23 cellular contexts compared by ENCODE assay signal in the genomic region with DNA sequence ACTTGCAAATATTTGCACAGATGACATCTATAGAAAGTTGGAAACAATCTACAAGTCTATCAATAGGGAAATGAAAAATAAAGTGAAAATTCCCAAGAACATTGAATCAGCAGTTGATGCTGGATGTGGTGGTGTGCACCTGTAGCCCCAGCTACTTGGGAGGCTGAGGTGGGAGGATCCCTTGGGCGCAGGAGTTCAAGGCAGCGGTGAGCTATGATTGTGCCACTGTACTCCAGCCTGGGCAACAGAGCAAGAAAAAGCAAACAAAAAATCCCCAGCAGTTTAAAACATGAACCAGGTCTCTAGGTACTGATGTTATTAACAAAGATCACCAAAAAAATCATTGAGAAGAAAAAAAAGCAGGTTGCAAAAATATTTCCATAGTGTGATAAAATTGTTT. TPM values are rescaled to one million over a fixed set of nuclear protein-coding genes. Genes with fewer than 3 reads are reported as not detected.
DNase-seq lines count a peak whose midpoint lies in the region; ATAC-seq and TF ChIP-seq lines count a peak whose summit lies in the region.
"Had no signal": no experiment of that assay in that cellular context is flagged by ENCODE, and none has a peak within 500 bp of the region (broad histone marks: within the 10 kb centered on the region; RNA-seq: fewer than 3 reads in every experiment).

No MANE protein-coding gene starts in this region.

- H2AFZ ChIP-seq in KMS-11 (ENCODE audit: low read depth): no peak overlapping the region
- H2AFZ ChIP-seq: PC-9 had no signal

- H3K27ac ChIP-seq in KMS-11 (peak overlapping the region; percentile 2; the same call in 1 of the 2 replicates), gastrocnemius medialis (no peak overlapping the region)
- H3K27ac ChIP-seq: PC-9 had no signal

- H3K36me3 ChIP-seq in KMS-11 (ENCODE audit: insufficient read depth): no peaks in the 10 kb centered on the region
- H3K36me3 ChIP-seq in gastrocnemius medialis: no peaks in the 10 kb centered on the region

- POLR2A ChIA-PET in activated CD4-positive, alpha-beta memory T cell treated with anti-CD3 and anti-CD28 coated beads, Interleukin-2, amount 10 ng/mL, durations not matched to agents 7 days and 5 days (lab: Charles Lee): interaction anchor here (16.3 to 27.5 kb wide), 4 partner anchors 2 to 52 kb away, joined by 479 to 1351 read pairs (median 1052); partner anchors contain the start of genes ANKRD12 and NDUFV2

- DNase-seq in activated naive CD4-positive, alpha-beta T cell treated with anti-CD3 and anti-CD28 coated beads for 36 hours: no peak
- DNase-seq in activated CD4-positive, alpha-beta memory T cell treated with anti-CD3 and anti-CD28 coated beads, Interleukin-2, amount 10 ng/mL, durations not matched to agents 7 days and 5 days: no peak
- DNase-seq in activated naive CD8-positive, alpha-beta T cell treated with anti-CD3 and anti-CD28 coated beads, Interleukin-2, amount 50 U/mL, for 24 hours: no peak
- DNase-seq in HuH-7 (ENCODE audit: low spot score) (no peak), gastrocnemius medialis (no peak), left cardiac atrium (no peak)
- DNase-seq: Caco-2; CD4-positive, alpha-beta T cell; DMS 273 treated with DMSO at 0.1 percent for 48 hours; DMS79 treated with DMSO at 0.1 percent for 48 hours; MM.1S; NCI-H1048; NCI-H1417 treated with DMSO at 0.1 percent for 48 hours; NCI-H2029; NCI-H2227 treated with DMSO at 0.1 percent for 48 hours; NCI-H510A; NCI-H748 treated with DMSO at 0.1 percent for 48 hours; PC-9; RPMI8226; SHP77 had no signal

- H3K4me3 ChIP-seq in KMS-11 (IDR thresholded peaks at IDR 0.05; ENCODE audit: insufficient read depth, low read depth, low read length): no peak overlapping the region
- H3K4me3 ChIP-seq in gastrocnemius medialis: no peak overlapping the region
- H3K4me3 ChIP-seq: K562, PC-9 had no signal

- intact Hi-C loops in activated naive CD4-positive, alpha-beta T cell treated with anti-CD3 and anti-CD28 coated beads for 36 hours (cut with micrococcal nuclease): no loop called here
- intact Hi-C loops in gastrocnemius medialis (cut with DNase I; ENCODE audit: low total_unique reads): no loop called here
- intact Hi-C loops in left cardiac atrium (cut with DNase I): no loop called here

- no peak for ATAC-seq in activated naive CD8-positive, alpha-beta T cell treated with anti-CD3 and anti-CD28 coated beads, Interleukin-2, amount 50 U/mL, for 24 hours
- ATAC-seq in gastrocnemius medialis (no peak), left cardiac atrium (no peak)
- ATAC-seq: K562 had no signal

- H3K9me3 ChIP-seq in gastrocnemius medialis: no peaks in the 10 kb centered on the region
- H3K9me3 ChIP-seq: Caco-2 had no signal

- H4K20me1 ChIP-seq in KMS-11 (ENCODE audit: insufficient read depth): no peaks in the 10 kb centered on the region

- CTCF ChIA-PET in activated naive CD4-positive, alpha-beta T cell treated with anti-CD3 and anti-CD28 coated beads for 36 hours (lab: Charles Lee): no interaction called here
- CTCF ChIA-PET in activated CD4-positive, alpha-beta memory T cell treated with anti-CD3 and anti-CD28 coated beads, Interleukin-2, amount 10 ng/mL, durations not matched to agents 7 days and 5 days (lab: Charles Lee): no interaction called here

- no peaks in the 10 kb centered on the region for H3K36me3 Mint-ChIP-seq in activated naive CD4-positive, alpha-beta T cell treated with anti-CD3 and anti-CD28 coated beads, Interleukin-2, amount 50 U/mL, for 24 hours
- H3K36me3 Mint-ChIP-seq in activated naive CD4-positive, alpha-beta T cell treated with anti-CD3 and anti-CD28 coated beads for 36 hours (ENCODE audit: low read depth): no peaks in the 10 kb centered on the region
- peaks cover 51% of the 10 kb centered on the region for H3K36me3 Mint-ChIP-seq in activated CD4-positive, alpha-beta memory T cell treated with anti-CD3 and anti-CD28 coated beads, Interleukin-2, amount 10 ng/mL, durations not matched to agents 7 days and 5 days (ENCODE audit: low read depth)
- no peaks in the 10 kb centered on the region for H3K36me3 Mint-ChIP-seq in activated naive CD8-positive, alpha-beta T cell treated with anti-CD3 and anti-CD28 coated beads, Interleukin-2, amount 50 U/mL, for 24 hours (ENCODE audit: low read depth)

- peaks cover 59% of the 10 kb centered on the region for H3K4me1 ChIP-seq in KMS-11 (ENCODE audit: low read depth, poor library complexity, severe bottlenecking)
- no peaks in the 10 kb centered on the region for H3K4me1 ChIP-seq in gastrocnemius medialis
- H3K4me1 ChIP-seq: Caco-2 had no signal

- H3K27me3 ChIP-seq in KMS-11 (ENCODE audit: insufficient read depth, low read depth) (no peaks in the 10 kb centered on the region), gastrocnemius medialis (no peaks in the 10 kb centered on the region)

- H3K9me3 Mint-ChIP-seq in activated naive CD4-positive, alpha-beta T cell treated with anti-CD3 and anti-CD28 coated beads, Interleukin-2, amount 50 U/mL, for 24 hours: no peaks in the 10 kb centered on the region
- H3K9me3 Mint-ChIP-seq in activated naive CD4-positive, alpha-beta T cell treated with anti-CD3 and anti-CD28 coated beads for 36 hours: peaks cover 3% of the 10 kb centered on the region
- peaks cover 6% of the 10 kb centered on the region for H3K9me3 Mint-ChIP-seq in activated CD4-positive, alpha-beta memory T cell treated with anti-CD3 and anti-CD28 coated beads, Interleukin-2, amount 10 ng/mL, durations not matched to agents 7 days and 5 days
- peaks cover 6% of the 10 kb centered on the region for H3K9me3 Mint-ChIP-seq in activated naive CD8-positive, alpha-beta T cell treated with anti-CD3 and anti-CD28 coated beads, Interleukin-2, amount 50 U/mL, for 24 hours
- H3K9me3 Mint-ChIP-seq: CD4-positive, alpha-beta T cell had no signal

- in situ Hi-C loops in gastrocnemius medialis (cut with MboI; ENCODE audit: low sequenced_read_pairs in 4 of 4): no loop called here

- H3K4me2 ChIP-seq in KMS-11: no peak overlapping the region
- H3K4me2 ChIP-seq: PC-9 had no signal

- no peaks in the 10 kb centered on the region for H3K27me3 Mint-ChIP-seq in activated naive CD4-positive, alpha-beta T cell treated with anti-CD3 and anti-CD28 coated beads, Interleukin-2, amount 50 U/mL, for 24 hours
- H3K27me3 Mint-ChIP-seq in activated naive CD4-positive, alpha-beta T cell treated with anti-CD3 and anti-CD28 coated beads for 36 hours (ENCODE audit: low read depth): no peaks in the 10 kb centered on the region
- H3K27me3 Mint-ChIP-seq in activated CD4-positive, alpha-beta memory T cell treated with anti-CD3 and anti-CD28 coated beads, Interleukin-2, amount 10 ng/mL, durations not matched to agents 7 days and 5 days: no peaks in the 10 kb centered on the region
- H3K27me3 Mint-ChIP-seq in activated naive CD8-positive, alpha-beta T cell treated with anti-CD3 and anti-CD28 coated beads, Interleukin-2, amount 50 U/mL, for 24 hours: no peaks in the 10 kb centered on the region
- H3K27me3 Mint-ChIP-seq: CD4-positive, alpha-beta T cell had no signal

- TF ChIP-seq CTCF in KMS-11 (conservative IDR thresholded peaks at IDR 0.05; ENCODE audit: low read depth, low read length) (no peak), gastrocnemius medialis (IDR thresholded peaks at IDR 0.05 in 4 of 5, conservative IDR thresholded peaks at IDR 0.05 in 1 of 5) (no peak)

- H3K4me1 Mint-ChIP-seq in activated naive CD4-positive, alpha-beta T cell treated with anti-CD3 and anti-CD28 coated beads, Interleukin-2, amount 50 U/mL, for 24 hours: peaks cover 70% of the 10 kb centered on the region
- H3K4me1 Mint-ChIP-seq in activated naive CD4-positive, alpha-beta T cell treated with anti-CD3 and anti-CD28 coated beads for 36 hours (ENCODE audit: low read depth): peaks cover 60% of the 10 kb centered on the region
- H3K4me1 Mint-ChIP-seq in activated CD4-positive, alpha-beta memory T cell treated with anti-CD3 and anti-CD28 coated beads, Interleukin-2, amount 10 ng/mL, durations not matched to agents 7 days and 5 days: peaks cover 93% of the 10 kb centered on the region
- peaks cover 63% of the 10 kb centered on the region for H3K4me1 Mint-ChIP-seq in activated naive CD8-positive, alpha-beta T cell treated with anti-CD3 and anti-CD28 coated beads, Interleukin-2, amount 50 U/mL, for 24 hours

- no peak for TF ChIP-seq POLR2A in gastrocnemius medialis (IDR thresholded peaks at IDR 0.05)

- peak overlapping the region; percentile 76 for H3K27ac Mint-ChIP-seq in activated naive CD4-positive, alpha-beta T cell treated with anti-CD3 and anti-CD28 coated beads, Interleukin-2, amount 50 U/mL, for 24 hours
- H3K27ac Mint-ChIP-seq in activated naive CD4-positive, alpha-beta T cell treated with anti-CD3 and anti-CD28 coated beads for 36 hours: no peak overlapping the region
- H3K27ac Mint-ChIP-seq in activated CD4-positive, alpha-beta memory T cell treated with anti-CD3 and anti-CD28 coated beads, Interleukin-2, amount 10 ng/mL, durations not matched to agents 7 days and 5 days: peak overlapping the region; percentile 98
- H3K27ac Mint-ChIP-seq in activated naive CD8-positive, alpha-beta T cell treated with anti-CD3 and anti-CD28 coated beads, Interleukin-2, amount 50 U/mL, for 24 hours: peak overlapping the region; percentile 42
- H3K27ac Mint-ChIP-seq: CD4-positive, alpha-beta T cell had no signal

- H3K79me2 ChIP-seq in KMS-11 (ENCODE audit: insufficient read depth, low read depth): no peaks in the 10 kb centered on the region; the same call in 1 of the 2 replicates

- H3K4me3 Mint-ChIP-seq in activated naive CD4-positive, alpha-beta T cell treated with anti-CD3 and anti-CD28 coated beads, Interleukin-2, amount 50 U/mL, for 24 hours: no peak overlapping the region
- H3K4me3 Mint-ChIP-seq in activated naive CD4-positive, alpha-beta T cell treated with anti-CD3 and anti-CD28 coated beads for 36 hours: no peak overlapping the region
- H3K4me3 Mint-ChIP-seq in activated CD4-positive, alpha-beta memory T cell treated with anti-CD3 and anti-CD28 coated beads, Interleukin-2, amount 10 ng/mL, durations not matched to agents 7 days and 5 days: peak overlapping the region; percentile 28
- no peak overlapping the region for H3K4me3 Mint-ChIP-seq in activated naive CD8-positive, alpha-beta T cell treated with anti-CD3 and anti-CD28 coated beads, Interleukin-2, amount 50 U/mL, for 24 hours
- H3K4me3 Mint-ChIP-seq: CD4-positive, alpha-beta T cell had no signal

- H3K9ac ChIP-seq in KMS-11: no peak overlapping the region

RNA-seq across cellular contexts. Expression of gene NDUFV2, which starts 15.4 kb away (rescaled TPM):
- total RNA-seq in activated naive CD4-positive, alpha-beta T cell treated with anti-CD3 and anti-CD28 coated beads for 36 hours: 100 to 1,000 TPM; 290 to 303 TPM
- total RNA-seq in activated CD4-positive, alpha-beta memory T cell treated with anti-CD3 and anti-CD28 coated beads, Interleukin-2, amount 10 ng/mL, durations not matched to agents 7 days and 5 days: 100 to 1,000 TPM; 288 to 295 TPM
- total RNA-seq in gastrocnemius medialis: 100 to 1,000 TPM; 251 to 386 (median 277) TPM
- total RNA-seq in left cardiac atrium: 100 to 1,000 TPM; 285 to 318 TPM

RNA-seq across cellular contexts. Expression of gene ANKRD12, which starts 49.4 kb away (rescaled TPM):
- 10 to 100 TPM; 37.5 to 40.0 TPM for total RNA-seq in activated naive CD4-positive, alpha-beta T cell treated with anti-CD3 and anti-CD28 coated beads for 36 hours
- 100 to 1,000 TPM; 103 to 111 TPM for total RNA-seq in activated CD4-positive, alpha-beta memory T cell treated with anti-CD3 and anti-CD28 coated beads, Interleukin-2, amount 10 ng/mL, durations not matched to agents 7 days and 5 days
- 10 to 100 TPM; 26.9 to 40.1 (median 36.7) TPM for total RNA-seq in gastrocnemius medialis
- 10 to 100 TPM; 45.6 to 51.5 TPM for total RNA-seq in left cardiac atrium
